Comparison of ENCODE assay signal across 22 cellular contexts in the genomic region with DNA sequence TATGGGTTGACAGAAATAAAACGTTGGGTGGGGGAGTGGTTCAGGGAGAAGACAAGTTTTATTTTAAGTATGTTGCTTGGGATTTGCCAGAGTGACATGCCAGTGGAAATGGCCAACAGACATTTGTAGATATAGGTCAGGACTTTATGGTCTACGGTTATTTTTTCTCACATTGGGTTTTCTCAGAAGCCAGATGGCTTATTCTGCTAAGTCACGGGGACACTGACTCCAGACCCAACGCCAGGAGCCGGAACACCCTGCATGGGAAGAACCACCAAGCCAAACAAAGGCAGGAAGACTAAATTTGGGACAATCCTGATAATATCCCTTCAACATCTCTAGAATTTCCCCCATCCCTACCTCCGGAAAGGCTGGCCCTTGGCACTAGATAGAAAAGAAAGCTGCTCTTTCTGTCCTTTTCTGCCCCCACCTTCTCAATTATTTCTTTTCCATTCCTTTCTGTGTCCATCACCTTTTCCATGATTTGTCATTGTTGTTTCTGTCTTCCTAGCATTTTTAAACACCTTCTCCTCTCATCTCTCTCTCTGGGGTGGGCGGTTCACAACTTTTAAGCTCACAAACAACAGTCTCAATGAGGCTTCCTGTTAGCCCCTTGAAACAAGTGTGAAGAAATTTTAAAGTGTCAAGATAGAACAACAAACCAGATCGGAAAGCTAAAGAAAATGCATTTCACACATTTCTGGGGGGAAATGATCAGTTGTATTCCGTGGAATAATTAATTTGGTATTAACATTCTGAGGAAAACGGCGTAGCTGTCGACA.
"Had no signal": no experiment of that assay in that cellular context is flagged by ENCODE, and none has a peak within 500 bp of the region (broad histone marks: within the 10 kb centered on the region; RNA-seq: fewer than 3 reads in every experiment).

No MANE protein-coding gene starts in this region.

- H3K4me1 ChIP-seq: prostate gland had no signal

- H3K4me3 ChIP-seq: gastroesophageal sphincter, lung, mucosa of descending colon, prostate gland, spleen, upper lobe of right lung had no signal

- FAIRE-seq: kidney had no signal

- H3K27me3 Mint-ChIP-seq: activated CD4-positive, alpha-beta memory T cell treated with anti-CD3 and anti-CD28 coated beads, Interleukin-2, amount 10 ng/mL, durations not matched to agents 7 days and 5 days; naive thymus-derived CD8-positive, alpha-beta T cell; stimulated activated naive CD8-positive, alpha-beta T cell treated with anti-CD3 and anti-CD28 coated beads, Interleukin-15, amount 100 ng/mL, for 72 hours had no signal

- H3K4me1 Mint-ChIP-seq: activated naive CD8-positive, alpha-beta T cell treated with anti-CD3 and anti-CD28 coated beads, Interleukin-2, amount 10 ng/mL, durations not matched to agents 7 days and 5 days; stimulated activated naive CD8-positive, alpha-beta T cell treated with anti-CD3 and anti-CD28 coated beads, Interleukin-15, amount 100 ng/mL, for 72 hours had no signal

- H3K4me3 Mint-ChIP-seq: activated CD4-positive, alpha-beta memory T cell treated with anti-CD3 and anti-CD28 coated beads, Interleukin-2, amount 10 ng/mL, durations not matched to agents 7 days and 5 days; activated naive CD8-positive, alpha-beta T cell treated with anti-CD3 and anti-CD28 coated beads, Interleukin-2, amount 10 ng/mL, durations not matched to agents 7 days and 5 days; activated T-cell treated with anti-CD3 and anti-CD28 coated beads, Interleukin-2, amount 50 U/mL, for 72 hours; endodermal cell; stimulated activated naive CD8-positive, alpha-beta T cell treated with anti-CD3 and anti-CD28 coated beads, Interleukin-15, amount 100 ng/mL, for 72 hours; T-helper 1 cell treated with Interleukin-12 subunit alpha and Interleukin-12 subunit beta and Interleukin-4 antibody, amounts not matched to agents 30 μg/mL and 1 μg/mL, for 36 hours had no signal

- H3K9me3 Mint-ChIP-seq: activated CD4-positive, alpha-beta memory T cell treated with anti-CD3 and anti-CD28 coated beads, Interleukin-2, amount 10 ng/mL, durations not matched to agents 7 days and 5 days; activated naive CD8-positive, alpha-beta T cell treated with anti-CD3 and anti-CD28 coated beads, Interleukin-2, amount 10 ng/mL, durations not matched to agents 7 days and 5 days; activated T-cell treated with anti-CD3 and anti-CD28 coated beads, Interleukin-2, amount 50 U/mL, for 72 hours; endodermal cell; naive thymus-derived CD8-positive, alpha-beta T cell; T-helper 1 cell treated with Interleukin-12 subunit alpha and Interleukin-12 subunit beta and Interleukin-4 antibody, amounts not matched to agents 30 μg/mL and 1 μg/mL, for 36 hours had no signal

- H3K36me3 ChIP-seq: brain microvascular endothelial cell, gastroesophageal sphincter, prostate gland, upper lobe of right lung had no signal

- DNase-seq: activated CD4-positive, alpha-beta memory T cell treated with anti-CD3 and anti-CD28 coated beads, Interleukin-2, amount 10 ng/mL, durations not matched to agents 7 days and 5 days; activated CD4-positive, alpha-beta T cell treated with anti-CD3 and anti-CD28 coated beads for 4 hours; activated gamma-delta T cell treated with Interleukin-2 at 50 U/mL for 16 hours; activated naive CD8-positive, alpha-beta T cell treated with anti-CD3 and anti-CD28 coated beads, Interleukin-2, amount 10 ng/mL, durations not matched to agents 7 days and 5 days; activated T-cell treated with anti-CD3 and anti-CD28 coated beads, Interleukin-2, amount 50 U/mL, for 72 hours; anterior cingulate cortex; brain microvascular endothelial cell; endodermal cell; erythroblast; kidney; mucosa of descending colon; naive thymus-derived CD8-positive, alpha-beta T cell; nucleus accumbens; spleen; stimulated activated naive CD8-positive, alpha-beta T cell treated with anti-CD3 and anti-CD28 coated beads, Interleukin-15, amount 100 ng/mL, for 72 hours; upper lobe of right lung had no signal

- H3K27ac ChIP-seq: brain microvascular endothelial cell, gastroesophageal sphincter, prostate gland, upper lobe of right lung had no signal

- H3K27ac Mint-ChIP-seq: activated CD4-positive, alpha-beta memory T cell treated with anti-CD3 and anti-CD28 coated beads, Interleukin-2, amount 10 ng/mL, durations not matched to agents 7 days and 5 days; activated naive CD8-positive, alpha-beta T cell treated with anti-CD3 and anti-CD28 coated beads, Interleukin-2, amount 10 ng/mL, durations not matched to agents 7 days and 5 days; activated T-cell treated with anti-CD3 and anti-CD28 coated beads, Interleukin-2, amount 50 U/mL, for 72 hours; endodermal cell; stimulated activated naive CD8-positive, alpha-beta T cell treated with anti-CD3 and anti-CD28 coated beads, Interleukin-15, amount 100 ng/mL, for 72 hours; T-helper 1 cell treated with Interleukin-12 subunit alpha and Interleukin-12 subunit beta and Interleukin-4 antibody, amounts not matched to agents 30 μg/mL and 1 μg/mL, for 36 hours had no signal

- H3K27me3 ChIP-seq: brain microvascular endothelial cell, gastroesophageal sphincter, spleen, upper lobe of right lung had no signal

- H3K36me3 Mint-ChIP-seq: activated naive CD8-positive, alpha-beta T cell treated with anti-CD3 and anti-CD28 coated beads, Interleukin-2, amount 10 ng/mL, durations not matched to agents 7 days and 5 days; naive thymus-derived CD8-positive, alpha-beta T cell had no signal

- H3K9me3 ChIP-seq: gastroesophageal sphincter, mucosa of descending colon, prostate gland, spleen, upper lobe of right lung had no signal

- ATAC-seq: activated T-cell treated with anti-CD3 and anti-CD28 coated beads, Interleukin-2, amount 50 U/mL, for 72 hours; gastroesophageal sphincter; mucosa of descending colon; naive thymus-derived CD8-positive, alpha-beta T cell; sciatic nerve; SK-N-SH treated with all-trans-retinoic acid at 6 μM for 48 hours; stimulated activated naive CD8-positive, alpha-beta T cell treated with anti-CD3 and anti-CD28 coated beads, Interleukin-15, amount 100 ng/mL, for 72 hours; upper lobe of right lung had no signal
